Comparison of ENCODE assay signal across 15 cellular contexts in genomic region chr10:112465299-112465882, GRCh38.
"Had no signal": no experiment of that assay in that cellular context is flagged by ENCODE, and none has a peak within 500 bp of the region (broad histone marks: within the 10 kb centered on the region; RNA-seq: fewer than 3 reads in every experiment).

No MANE protein-coding gene starts in this region.

- H3K4me3 Mint-ChIP-seq: activated CD4-positive, alpha-beta T cell treated with anti-CD3 and anti-CD28 coated beads, Interleukin-2, amount 10 ng/mL, durations not matched to agents 24 days and 14 days; activated CD8-positive, alpha-beta memory T cell treated with anti-CD3 and anti-CD28 coated beads, Interleukin-2, amount 10 ng/mL, durations not matched to agents 7 days and 5 days; activated naive CD4-positive, alpha-beta T cell treated with anti-CD3 and anti-CD28 coated beads, Interleukin-2, amount 50 U/mL, for 24 hours; dendritic cell treated with granulocyte-macrophage colony-stimulating factor and Interleukin-4, amounts not matched to agents 40 ng/mL and 50 ng/mL, for 4 days; T-helper 17 cell; WTC11 had no signal

- H3K9me3 ChIP-seq: left ventricle myocardium inferior, sigmoid colon, testis had no signal

- H3K4me1 ChIP-seq: left ventricle myocardium inferior, sigmoid colon, testis had no signal

- DNase-seq: activated CD4-positive, alpha-beta T cell treated with anti-CD3 and anti-CD28 coated beads, Interleukin-2, amount 10 ng/mL, durations not matched to agents 24 days and 14 days; activated CD8-positive, alpha-beta memory T cell treated with anti-CD3 and anti-CD28 coated beads, Interleukin-2, amount 10 ng/mL, durations not matched to agents 7 days and 5 days; anterior cingulate cortex; cerebellar nuclear complex; kidney; left ventricle myocardium inferior; mesendoderm; sigmoid colon; stimulated activated CD4-positive, alpha-beta T cell treated with anti-CD3 and anti-CD28 coated beads, Interleukin-2, amount 100 ng/mL, for 24 hours; stimulated activated naive CD4-positive, alpha-beta T cell; T-helper 17 cell; testis had no signal

- H3K27me3 Mint-ChIP-seq: activated CD4-positive, alpha-beta T cell treated with anti-CD3 and anti-CD28 coated beads, Interleukin-2, amount 10 ng/mL, durations not matched to agents 24 days and 14 days; activated CD8-positive, alpha-beta memory T cell treated with anti-CD3 and anti-CD28 coated beads, Interleukin-2, amount 10 ng/mL, durations not matched to agents 7 days and 5 days; activated naive CD4-positive, alpha-beta T cell treated with anti-CD3 and anti-CD28 coated beads, Interleukin-2, amount 50 U/mL, for 24 hours; dendritic cell treated with granulocyte-macrophage colony-stimulating factor and Interleukin-4, amounts not matched to agents 40 ng/mL and 50 ng/mL, for 4 days; T-helper 17 cell had no signal

- H3K4me1 Mint-ChIP-seq: WTC11 had no signal

- H3K27me3 ChIP-seq: sigmoid colon, testis had no signal

- ATAC-seq: activated CD8-positive, alpha-beta memory T cell treated with anti-CD3 and anti-CD28 coated beads, Interleukin-2, amount 10 ng/mL, durations not matched to agents 7 days and 5 days; T-helper 17 cell; WTC11 had no signal

- H3K9me3 Mint-ChIP-seq: activated naive CD4-positive, alpha-beta T cell treated with anti-CD3 and anti-CD28 coated beads, Interleukin-2, amount 50 U/mL, for 24 hours; dendritic cell treated with granulocyte-macrophage colony-stimulating factor and Interleukin-4, amounts not matched to agents 40 ng/mL and 50 ng/mL, for 4 days had no signal

- FAIRE-seq: kidney had no signal

- H3K27ac Mint-ChIP-seq: activated CD4-positive, alpha-beta T cell treated with anti-CD3 and anti-CD28 coated beads, Interleukin-2, amount 10 ng/mL, durations not matched to agents 24 days and 14 days; activated CD8-positive, alpha-beta memory T cell treated with anti-CD3 and anti-CD28 coated beads, Interleukin-2, amount 10 ng/mL, durations not matched to agents 7 days and 5 days; dendritic cell treated with granulocyte-macrophage colony-stimulating factor and Interleukin-4, amounts not matched to agents 40 ng/mL and 50 ng/mL, for 4 days; T-helper 17 cell; WTC11 had no signal

- H3K4me3 ChIP-seq: left ventricle myocardium inferior, sigmoid colon, testis had no signal

- H3K27ac ChIP-seq: left ventricle myocardium inferior, sigmoid colon, testis had no signal
